Comparison of ENCODE assay signal across 14 cellular contexts in the genomic region with DNA sequence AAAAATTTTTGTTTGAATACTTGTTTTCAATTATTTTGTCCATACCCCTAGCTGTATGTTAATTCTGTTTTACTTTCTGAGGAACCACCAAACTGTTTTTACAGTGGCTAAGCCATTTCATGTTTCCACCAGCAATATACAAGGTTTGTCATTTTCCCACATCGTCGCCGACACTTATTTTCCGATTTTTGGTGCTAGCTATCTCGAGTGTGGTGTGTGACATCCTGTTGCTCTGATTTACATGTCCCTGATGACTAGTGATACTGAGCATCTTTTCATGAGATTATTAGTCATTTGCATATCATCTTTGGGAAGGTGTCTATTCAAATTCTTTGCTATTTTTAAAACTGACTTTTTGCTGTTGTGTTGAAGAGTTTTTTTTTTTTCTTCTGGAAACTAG. TPM values are rescaled to one million over a fixed set of nuclear protein-coding genes. Genes with fewer than 3 reads are reported as not detected.
DNase-seq lines count a peak whose midpoint lies in the region; ATAC-seq and TF ChIP-seq lines count a peak whose summit lies in the region.
"Had no signal": no experiment of that assay in that cellular context is flagged by ENCODE, and none has a peak within 500 bp of the region (broad histone marks: within the 10 kb centered on the region; RNA-seq: fewer than 3 reads in every experiment).

No MANE protein-coding gene starts in this region.

- no peak overlapping the region for H3K4me3 Mint-ChIP-seq in activated T-helper 2 cell treated with anti-CD3 and anti-CD28 coated beads, Interferon-gamma antibody, Interleukin-2, Interleukin-4, amounts not matched to agents 10 μg/mL and 5 μg/mL and 100 μg/mL, durations not matched to agents 14 hours and 24 hours and 36 hours (ENCODE audit: low read depth)
- H3K4me3 Mint-ChIP-seq in Calu3 (ENCODE audit: low read depth, unreplicated experiment), result no peak overlapping the region
- H3K4me3 Mint-ChIP-seq: CD14-positive monocyte had no signal

- no peaks in the 10 kb centered on the region for H3K4me1 ChIP-seq in testis
- H3K4me1 ChIP-seq: Caco-2 had no signal

- H3K36me3 ChIP-seq in testis (ENCODE audit: low read depth, missing control alignments), result no peaks in the 10 kb centered on the region

- 93 to 95% methylated on average over 5 of the region's 5 CpGs for WGBS in testis, 2 donors

- TF ChIP-seq POLR2A in testis (IDR thresholded peaks at IDR 0.05), result no peak

- intact Hi-C loops in activated T-helper 2 cell treated with anti-CD3 and anti-CD28 coated beads, Interferon-gamma antibody, Interleukin-2, Interleukin-4, amounts not matched to agents 10 μg/mL and 5 μg/mL and 100 μg/mL, durations not matched to agents 14 hours and 24 hours and 36 hours (cut with micrococcal nuclease), result no loop called here
- intact Hi-C loops in testis (cut with DNase I; ENCODE audit: low total_unique reads) (no loop called here), Calu3 (cut with micrococcal nuclease; ENCODE audit: unreplicated experiment) (no loop called here)

- peak overlapping the region; percentile 82 for H3K27ac Mint-ChIP-seq in activated T-helper 2 cell treated with anti-CD3 and anti-CD28 coated beads, Interferon-gamma antibody, Interleukin-2, Interleukin-4, amounts not matched to agents 10 μg/mL and 5 μg/mL and 100 μg/mL, durations not matched to agents 14 hours and 24 hours and 36 hours
- H3K27ac Mint-ChIP-seq in Calu3 (ENCODE audit: unreplicated experiment), result no peak overlapping the region
- H3K27ac Mint-ChIP-seq: CD14-positive monocyte had no signal

- peaks cover 24% of the 10 kb centered on the region for H3K4me1 Mint-ChIP-seq in activated T-helper 2 cell treated with anti-CD3 and anti-CD28 coated beads, Interferon-gamma antibody, Interleukin-2, Interleukin-4, amounts not matched to agents 10 μg/mL and 5 μg/mL and 100 μg/mL, durations not matched to agents 14 hours and 24 hours and 36 hours (ENCODE audit: low read depth)
- peaks cover 10% of the 10 kb centered on the region for H3K4me1 Mint-ChIP-seq in Calu3 (ENCODE audit: low read depth, unreplicated experiment)
- H3K4me1 Mint-ChIP-seq: CD14-positive monocyte had no signal

- H3K27me3 Mint-ChIP-seq in activated T-helper 2 cell treated with anti-CD3 and anti-CD28 coated beads, Interferon-gamma antibody, Interleukin-2, Interleukin-4, amounts not matched to agents 10 μg/mL and 5 μg/mL and 100 μg/mL, durations not matched to agents 14 hours and 24 hours and 36 hours (ENCODE audit: low read depth), result peaks cover 5% of the 10 kb centered on the region
- peaks cover 27% of the 10 kb centered on the region for H3K27me3 Mint-ChIP-seq in Calu3 (ENCODE audit: unreplicated experiment)

- TF ChIP-seq CTCF in testis (IDR thresholded peaks at IDR 0.05) (no peak), Calu3 (IDR thresholded peaks at IDR 0.05; ENCODE audit: unreplicated experiment) (no peak)

- H3K9me3 Mint-ChIP-seq in activated T-helper 2 cell treated with anti-CD3 and anti-CD28 coated beads, Interferon-gamma antibody, Interleukin-2, Interleukin-4, amounts not matched to agents 10 μg/mL and 5 μg/mL and 100 μg/mL, durations not matched to agents 14 hours and 24 hours and 36 hours, result peaks cover 24% of the 10 kb centered on the region
- H3K9me3 Mint-ChIP-seq in Calu3 (ENCODE audit: low read depth, unreplicated experiment), result peaks cover 6% of the 10 kb centered on the region

- H3K36me3 Mint-ChIP-seq in activated T-helper 2 cell treated with anti-CD3 and anti-CD28 coated beads, Interferon-gamma antibody, Interleukin-2, Interleukin-4, amounts not matched to agents 10 μg/mL and 5 μg/mL and 100 μg/mL, durations not matched to agents 14 hours and 24 hours and 36 hours (ENCODE audit: low read depth), result peaks cover 5% of the 10 kb centered on the region
- peaks cover 17% of the 10 kb centered on the region for H3K36me3 Mint-ChIP-seq in Calu3 (ENCODE audit: insufficient read depth, unreplicated experiment)
- H3K36me3 Mint-ChIP-seq: CD14-positive monocyte had no signal

- ATAC-seq in HG02642 (IDR thresholded peaks at IDR 0.05; ENCODE audit: poor library complexity, unreplicated experiment), result no peak
- ATAC-seq: PC-3 had no signal

- H3K4me3 ChIP-seq in testis, result no peak overlapping the region

- no peak overlapping the region for H3K27ac ChIP-seq in testis

- CTCF ChIA-PET in Calu3 (lab: Charles Lee), result no interaction called here

- H3K9me3 ChIP-seq in testis, result no peaks in the 10 kb centered on the region
- H3K9me3 ChIP-seq: Caco-2 had no signal

- no TSS peak for BruUV-seq in Calu3 (replicated peaks; lab: Mats Ljungman, UMichigan)

- H3K27me3 ChIP-seq in testis, result no peaks in the 10 kb centered on the region

- peak; percentile 19 to 41 for DNase-seq in activated CD4-positive, alpha-beta T cell treated with anti-CD3 and anti-CD28 coated beads, Interleukin-2, amount 50 U/mL, for 48 hours
- no peak for DNase-seq in activated CD4-positive, alpha-beta T cell treated with anti-CD3 and anti-CD28 coated beads, Interleukin-2, amount 50 U/mL, for 4 hours
- DNase-seq in stimulated activated CD4-positive, alpha-beta T cell treated with anti-CD3 and anti-CD28 coated beads, Interleukin-15, amount 100 ng/mL, for 24 hours, result peak; percentile 57
- no peak for DNase-seq in stimulated activated CD4-positive, alpha-beta T cell treated with anti-CD3 and anti-CD28 coated beads, Interleukin-4, amount 100 ng/mL, for 4 hours
- DNase-seq in activated T-helper 2 cell treated with anti-CD3 and anti-CD28 coated beads, Interferon-gamma antibody, Interleukin-2, Interleukin-4, amounts not matched to agents 10 μg/mL and 5 μg/mL and 100 μg/mL, durations not matched to agents 14 hours and 24 hours and 36 hours (ENCODE audit: low spot score), result no peak
- DNase-seq in testis (peak; percentile 7), Calu3 (no peak)
- DNase-seq: Caco-2, DMS53, KBM-7, NCI-H1092, PC-3 had no signal

RNA-seq across cellular contexts. Expression of a gene that starts 7.2 kb away (rescaled TPM):
- total RNA-seq in activated T-helper 2 cell treated with anti-CD3 and anti-CD28 coated beads, Interferon-gamma antibody, Interleukin-2, Interleukin-4, amounts not matched to agents 10 μg/mL and 5 μg/mL and 100 μg/mL, durations not matched to agents 14 hours and 24 hours and 36 hours, result 21.9 and 25.6 TPM in 2 replicates
- 100 to 1,000 TPM; 244 to 479 TPM for total RNA-seq in testis
- polyA plus RNA-seq in testis (ENCODE audit: insufficient read depth, low read depth, low replicate concordance), result 74.2 TPM
- total RNA-seq in Calu3 (2022), result 41.8 and 51.5 TPM in 2 replicates
- polyA plus RNA-seq: CD14-positive monocyte had no signal

Comparison
In these comparisons a context has a peak if more than half of its experiments do, and no peak if none do; other contexts are left out.
1. DNase-seq: peak in activated CD4-positive, alpha-beta T cell treated with anti-CD3 and anti-CD28 coated beads, Interleukin-2, amount 50 U/mL, for 48 hours (2 of 2), stimulated activated CD4-positive, alpha-beta T cell treated with anti-CD3 and anti-CD28 coated beads, Interleukin-15, amount 100 ng/mL, for 24 hours (single experiment) and testis (single experiment); none in activated CD4-positive, alpha-beta T cell treated with anti-CD3 and anti-CD28 coated beads, Interleukin-2, amount 50 U/mL, for 4 hours (0 of 2), stimulated activated CD4-positive, alpha-beta T cell treated with anti-CD3 and anti-CD28 coated beads, Interleukin-4, amount 100 ng/mL, for 4 hours (0 of 2), activated T-helper 2 cell treated with anti-CD3 and anti-CD28 coated beads, Interferon-gamma antibody, Interleukin-2, Interleukin-4, amounts not matched to agents 10 μg/mL and 5 μg/mL and 100 μg/mL, durations not matched to agents 14 hours and 24 hours and 36 hours (single experiment) and Calu3 (single experiment).